In genomic region chr9:37027582-37028424, GRCh38 we compare ENCODE assay signal across 1 cellular context.
A peak's percentile ranks its signal among the peaks of the same experiment; 100 is the strongest.
TF ChIP-seq lines count a peak whose summit lies in the region.

No MANE protein-coding gene starts in this region.

TF ChIP-seq in HepG2, 621 proteins besides CTCF, POLR2A, EP300 and RAD21 (continued from another document and continues in another):
- TF ChIP-seq AHDC1 (CRISPR knock-in tag; IDR thresholded peaks at IDR 0.05; ENCODE audit: borderline replicate concordance) (no peak), ZKSCAN5 (CRISPR knock-in tag; IDR thresholded peaks at IDR 0.05) (no peak), FOXM1 (CRISPR knock-in tag; IDR thresholded peaks at IDR 0.05) (peak; percentile 81; the same call in 1 of the 2 replicates), ZNF530 (CRISPR knock-in tag; IDR thresholded peaks at IDR 0.05; ENCODE audit: low read depth) (0 out of 2 replicates have a peak, but pooled peaks have one; percentile 71), AGO2 (optimal IDR thresholded peaks at IDR 0.05; ENCODE audit: low read depth, low read length) (no peak), TBX2 (CRISPR knock-in tag; IDR thresholded peaks at IDR 0.05; ENCODE audit: borderline replicate concordance) (peak; percentile 78; the same call in 1 of the 2 replicates), ZNF552 (CRISPR knock-in tag; IDR thresholded peaks at IDR 0.05; ENCODE audit: borderline replicate concordance) (peak; percentile 87; the same call in 1 of the 2 replicates), ARID4A (CRISPR knock-in tag; IDR thresholded peaks at IDR 0.05; ENCODE audit: borderline replicate concordance) (peak; percentile 94; the same call in 1 of the 2 replicates), REPIN1 (CRISPR knock-in tag; IDR thresholded peaks at IDR 0.05; ENCODE audit: borderline replicate concordance, low read depth) (peak; percentile 96), SP2 (CRISPR knock-in tag; IDR thresholded peaks at IDR 0.05) (peak; percentile 94), THAP7 (CRISPR knock-in tag; IDR thresholded peaks at IDR 0.05) (peak; percentile 80; the same call in 1 of the 2 replicates), ZNF383 (CRISPR knock-in tag; IDR thresholded peaks at IDR 0.05; ENCODE audit: borderline replicate concordance) (0 out of 2 replicates have a peak, but pooled peaks have one; percentile 49), MTA3 (CRISPR knock-in tag; IDR thresholded peaks at IDR 0.05) (no peak), ZFP82 (CRISPR knock-in tag; IDR thresholded peaks at IDR 0.05; ENCODE audit: borderline replicate concordance) (peak; percentile 91), ELK4 (CRISPR knock-in tag; IDR thresholded peaks at IDR 0.05; ENCODE audit: borderline replicate concordance) (0 out of 2 replicates have a peak, but pooled peaks have one; percentile 59), ZNF446 (CRISPR knock-in tag; IDR thresholded peaks at IDR 0.05) (0 out of 2 replicates have a peak, but pooled peaks have one; percentile 51), FUBP1 (CRISPR knock-in tag; IDR thresholded peaks at IDR 0.05; ENCODE audit: borderline replicate concordance) (no peak), ARID2 (CRISPR knock-in tag; IDR thresholded peaks at IDR 0.05; ENCODE audit: borderline replicate concordance) (peak; percentile 96), MAFK (conservative IDR thresholded peaks at IDR 0.05 in 1 of 2, IDR thresholded peaks at IDR 0.05 in 1 of 2; ENCODE audit: low read length in 2 of 2) (no peak), ARNTL (CRISPR knock-in tag; IDR thresholded peaks at IDR 0.05) (peak; percentile 77; the same call in 1 of the 2 replicates), SNAPC4 (CRISPR knock-in tag; IDR thresholded peaks at IDR 0.05) (no peak), BRD4 (CRISPR knock-in tag; IDR thresholded peaks at IDR 0.05) (0 out of 2 replicates have a peak, but pooled peaks have one; percentile 33), ZNF704 (CRISPR knock-in tag; IDR thresholded peaks at IDR 0.05; ENCODE audit: borderline replicate concordance) (peak; percentile 95; the same call in 1 of the 2 replicates), MAZ (IDR thresholded peaks at IDR 0.05; ENCODE audit: borderline replicate concordance, low read depth, low read length) (peak; percentile 96), MAZ (CRISPR knock-in tag; IDR thresholded peaks at IDR 0.05; ENCODE audit: low read depth) (peak; percentile 99), BRF2 (CRISPR knock-in tag; IDR thresholded peaks at IDR 0.05) (peak; percentile 95), ZNF3 (CRISPR knock-in tag; IDR thresholded peaks at IDR 0.05) (peak; percentile 75; the same call in 1 of the 2 replicates), DDIT3 (CRISPR knock-in tag; IDR thresholded peaks at IDR 0.05) (no peak), ZNF567 (CRISPR knock-in tag; IDR thresholded peaks at IDR 0.05; ENCODE audit: borderline replicate concordance) (peak; percentile 81; the same call in 1 of the 2 replicates), RFXANK (CRISPR knock-in tag; IDR thresholded peaks at IDR 0.05) (peak; percentile 87; the same call in 1 of the 2 replicates), RORA (CRISPR knock-in tag; IDR thresholded peaks at IDR 0.05) (0 out of 2 replicates have a peak, but pooled peaks have one; percentile 53), CREM (IDR thresholded peaks at IDR 0.05) (no peak), CREM (CRISPR knock-in tag; IDR thresholded peaks at IDR 0.05) (no peak)
- TF ChIP-seq, protein P1, sequence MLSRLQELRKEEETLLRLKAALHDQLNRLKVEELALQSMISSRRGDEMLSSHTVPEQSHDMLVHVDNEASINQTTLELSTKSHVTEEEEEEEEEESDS (CRISPR knock-in tag; IDR thresholded peaks at IDR 0.05; ENCODE audit: borderline replicate concordance), result peak; percentile 95
